ENCODE assay signal across 14 cellular contexts in genomic region chr11:35488117-35488516, GRCh38. TPM values are rescaled to one million over a fixed set of nuclear protein-coding genes. Genes with fewer than 3 reads are reported as not detected.
"Had no signal": no experiment of that assay in that cellular context is flagged by ENCODE, and none has a peak within 500 bp of the region (broad histone marks: within the 10 kb centered on the region; RNA-seq: fewer than 3 reads in every experiment).

No MANE protein-coding gene starts in this region.

- H3K36me3 ChIP-seq: ascending aorta, prostate gland, right lobe of liver, stomach had no signal

- H3K4me1 ChIP-seq: ascending aorta, prostate gland, testis had no signal

- H3K4me1 Mint-ChIP-seq: naive thymus-derived CD8-positive, alpha-beta T cell had no signal

- DNase-seq: activated naive CD4-positive, alpha-beta T cell; naive thymus-derived CD8-positive, alpha-beta T cell; occipital lobe; right lobe of liver; stomach had no signal

- H3K4me3 ChIP-seq: ascending aorta, mucosa of descending colon, prostate gland, right lobe of liver, SJSA1, stomach, testis had no signal

- H3K9me3 ChIP-seq: mucosa of descending colon, prostate gland, right lobe of liver, SJSA1, testis had no signal

- FAIRE-seq: endometrium had no signal

- H3K27ac Mint-ChIP-seq: T-helper 2 cell treated with Interferon-gamma antibody and Interleukin-4, amounts not matched to agents 5 μg/mL and 100 μg/mL, for 36 hours had no signal

- ATAC-seq: activated CD4-positive, CD25-positive, alpha-beta regulatory T cell treated with anti-CD3 and anti-CD28 coated beads, Interleukin-2, amount 50 U/mL, for 24 hours; mucosa of descending colon; naive thymus-derived CD8-positive, alpha-beta T cell had no signal

- H3K4me3 Mint-ChIP-seq: naive thymus-derived CD8-positive, alpha-beta T cell; T-helper 2 cell treated with Interferon-gamma antibody and Interleukin-4, amounts not matched to agents 5 μg/mL and 100 μg/mL, for 36 hours had no signal

- H3K27ac ChIP-seq: ascending aorta, prostate gland, right lobe of liver, SJSA1, testis had no signal

RNA-seq across cellular contexts. Expression of gene PAMR1, which starts 37.3 kb away (rescaled TPM):
- total RNA-seq: activated CD8-positive, alpha-beta memory T cell treated with anti-CD3 and anti-CD28 coated beads for 36 hours; naive thymus-derived CD8-positive, alpha-beta T cell had no signal
- polyA plus RNA-seq: naive thymus-derived CD8-positive, alpha-beta T cell had no signal
